9 cellular contexts compared by ENCODE assay signal in the genomic region with DNA sequence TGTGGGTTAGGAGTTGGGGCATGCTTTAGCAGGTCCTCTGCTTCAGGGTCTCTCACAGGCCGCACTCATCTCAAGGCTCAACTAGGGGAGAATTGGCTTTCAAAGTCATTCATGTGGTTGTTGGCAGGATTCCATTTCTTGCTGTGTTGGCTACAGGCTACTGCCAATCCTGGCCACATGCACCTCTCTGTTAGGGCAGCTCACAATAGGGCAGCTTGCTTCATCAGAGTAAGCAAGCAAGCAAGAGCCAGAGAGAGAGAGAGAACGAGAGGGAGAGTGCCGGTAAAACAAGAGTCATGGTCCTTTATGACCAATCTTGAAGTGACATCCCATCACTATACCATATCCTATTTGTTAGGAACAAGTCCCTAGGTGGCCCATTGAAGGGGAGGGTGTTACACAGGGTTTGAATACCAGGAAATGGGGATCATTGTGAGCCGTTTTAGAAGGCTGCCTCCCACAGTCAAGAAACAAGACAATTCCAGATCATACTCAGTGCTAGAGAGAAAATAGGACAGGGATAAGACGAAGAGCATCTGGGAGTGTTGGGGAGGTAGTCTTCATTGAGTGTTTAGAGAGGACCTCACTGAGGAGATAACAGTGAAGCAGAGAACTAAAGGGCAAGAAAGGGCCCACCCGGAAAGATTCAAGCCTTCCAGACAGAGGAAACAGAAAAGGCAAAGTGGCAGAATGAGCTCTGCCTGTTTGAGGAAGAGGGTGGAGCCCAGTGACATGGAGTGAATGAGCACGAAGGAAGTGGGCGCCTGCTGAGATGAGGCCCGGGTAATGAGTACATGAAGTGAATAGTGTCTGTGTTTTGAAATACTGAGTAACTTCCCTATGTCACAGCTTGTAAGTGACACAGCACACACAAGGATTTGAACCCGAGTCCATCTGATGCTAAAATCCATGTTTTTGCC. TPM values are rescaled to one million over a fixed set of nuclear protein-coding genes. Genes with fewer than 3 reads are reported as not detected.
DNase-seq lines count a peak whose midpoint lies in the region; TF ChIP-seq lines count a peak whose summit lies in the region.
"Had no signal": no experiment of that assay in that cellular context is flagged by ENCODE, and none has a peak within 500 bp of the region (broad histone marks: within the 10 kb centered on the region; RNA-seq: fewer than 3 reads in every experiment).

No MANE protein-coding gene starts in this region.

- H3K4me3 ChIP-seq in CD4-positive, alpha-beta memory T cell (ENCODE audit: low read length in 2 of 2) = no peak overlapping the region
- H3K4me3 ChIP-seq in Peyer's patch = no peak overlapping the region
- H3K4me3 ChIP-seq in Caco-2 (ENCODE audit: low read depth, low read length) = no peak overlapping the region

- H3K4me1 ChIP-seq in CD4-positive, alpha-beta memory T cell (ENCODE audit: insufficient read depth, low read length) = peaks cover 19% of the 10 kb centered on the region
- H3K4me1 ChIP-seq in Peyer's patch (no peaks in the 10 kb centered on the region), Caco-2 (no peaks in the 10 kb centered on the region)

- peak overlapping the region; percentile 11 to 83 (median 68) for H3K27ac Mint-ChIP-seq in CD4-positive, alpha-beta memory T cell
- H3K27ac Mint-ChIP-seq in activated naive CD4-positive, alpha-beta T cell treated with anti-CD3 and anti-CD28 coated beads for 36 hours = peak overlapping the region; percentile 85
- no peak overlapping the region for H3K27ac Mint-ChIP-seq in Caco-2 (ENCODE audit: unreplicated experiment)

- no peak overlapping the region for H3K27ac ChIP-seq in CD4-positive, alpha-beta memory T cell (ENCODE audit: low read depth, low read length)
- H3K27ac ChIP-seq in Peyer's patch = peak overlapping the region in 3 of 4 donors; percentile 36 to 46 (median 43)
- H3K27ac ChIP-seq: VCaP had no signal

- TF ChIP-seq POLR2A in Peyer's patch (IDR thresholded peaks at IDR 0.05) = no peak

- intact Hi-C loops in CD4-positive, alpha-beta memory T cell (cut with micrococcal nuclease) = no loop called here
- intact Hi-C loops in activated naive CD4-positive, alpha-beta T cell treated with anti-CD3 and anti-CD28 coated beads for 36 hours (cut with micrococcal nuclease) = loop anchor here (1.0 to 5.0 kb wide), 5 partner anchors 33 to 536 kb away; a partner anchor contains a TSS
- intact Hi-C loops in Caco-2 (cut with micrococcal nuclease; ENCODE audit: unreplicated experiment) = no loop called here

- CTCF ChIA-PET in CD4-positive, alpha-beta memory T cell (lab: Charles Lee; ENCODE audit: partially characterized antibody) = interaction anchor here (0.8 to 6.4 kb wide), 6 partner anchors 8 to 523 kb away, joined by 3 to 40 read pairs (median 8); no protein-coding TSS in a partner anchor
- CTCF ChIA-PET in activated naive CD4-positive, alpha-beta T cell treated with anti-CD3 and anti-CD28 coated beads for 36 hours (lab: Charles Lee) = interaction anchor here (0.5 to 6.5 kb wide), 12 partner anchors 8 to 565 kb away, joined by 3 to 49 read pairs (median 4); a partner anchor contains a TSS
- CTCF ChIA-PET in Caco-2 (lab: Charles Lee) = no interaction called here

- H3K4me1 Mint-ChIP-seq in CD4-positive, alpha-beta memory T cell = peaks cover 20 to 33% (median 23%) of the 10 kb centered on the region in 4 donors
- H3K4me1 Mint-ChIP-seq in activated naive CD4-positive, alpha-beta T cell treated with anti-CD3 and anti-CD28 coated beads for 36 hours (ENCODE audit: low read depth) = peaks cover 33% of the 10 kb centered on the region
- no peaks in the 10 kb centered on the region for H3K4me1 Mint-ChIP-seq in Caco-2 (ENCODE audit: low read depth, unreplicated experiment)

- H3K27me3 ChIP-seq in CD4-positive, alpha-beta memory T cell (ENCODE audit: insufficient read depth, low read length) = no peaks in the 10 kb centered on the region
- H3K27me3 ChIP-seq in Peyer's patch (no peaks in the 10 kb centered on the region), Caco-2 (replicated peaks; ENCODE audit: control insufficient read depth, insufficient read depth, low read length) (no peaks in the 10 kb centered on the region)

- no peaks in the 10 kb centered on the region for H3K36me3 Mint-ChIP-seq in CD4-positive, alpha-beta memory T cell
- no peaks in the 10 kb centered on the region for H3K36me3 Mint-ChIP-seq in activated naive CD4-positive, alpha-beta T cell treated with anti-CD3 and anti-CD28 coated beads for 36 hours (ENCODE audit: low read depth)
- no peaks in the 10 kb centered on the region for H3K36me3 Mint-ChIP-seq in Caco-2 (ENCODE audit: insufficient read depth, unreplicated experiment)

- H3K9me3 ChIP-seq in CD4-positive, alpha-beta memory T cell (ENCODE audit: control insufficient read depth in 1 of 2, low read length in 2 of 2) = no peaks in the 10 kb centered on the region
- H3K9me3 ChIP-seq in Peyer's patch (no peaks in the 10 kb centered on the region), Caco-2 (no peaks in the 10 kb centered on the region)

- no peak for TF ChIP-seq CTCF in Peyer's patch (IDR thresholded peaks at IDR 0.05)
- TF ChIP-seq CTCF in Caco-2 (IDR thresholded peaks at IDR 0.05; ENCODE audit: insufficient read depth in 1 of 2, low read depth in 1 of 2, low read length in 1 of 2, severe bottlenecking in 1 of 2, unreplicated experiment in 1 of 2) = no peak

- POLR2A ChIA-PET in CD4-positive, alpha-beta memory T cell (lab: Charles Lee; ENCODE audit: partially characterized antibody) = interaction anchor here (1.0 to 1.9 kb wide), 3 partner anchors 8 to 122 kb away, joined by 3 to 5 read pairs (median 4); no protein-coding TSS in a partner anchor
- POLR2A ChIA-PET in Caco-2 (lab: Charles Lee) = no interaction called here

- H3K9me3 Mint-ChIP-seq in CD4-positive, alpha-beta memory T cell = no peaks in the 10 kb centered on the region
- no peaks in the 10 kb centered on the region for H3K9me3 Mint-ChIP-seq in activated naive CD4-positive, alpha-beta T cell treated with anti-CD3 and anti-CD28 coated beads for 36 hours
- H3K9me3 Mint-ChIP-seq in Caco-2 (ENCODE audit: unreplicated experiment) = no peaks in the 10 kb centered on the region

- H3K4me3 Mint-ChIP-seq in CD4-positive, alpha-beta memory T cell = peak overlapping the region in 7 of 8 donors; percentile 13 to 76 (median 60)
- peak overlapping the region; percentile 7 for H3K4me3 Mint-ChIP-seq in activated naive CD4-positive, alpha-beta T cell treated with anti-CD3 and anti-CD28 coated beads for 36 hours
- no peak overlapping the region for H3K4me3 Mint-ChIP-seq in Caco-2 (ENCODE audit: unreplicated experiment)

- no TSS peak for BruUV-seq in Caco-2 (replicated peaks; lab: Mats Ljungman, UMichigan)

- DNase-seq in CD4-positive, alpha-beta memory T cell = peak; percentile 39 to 51 (median 46)
- DNase-seq in Peyer's patch (peak in 2 of 3 donors; percentile 51 to 66), kidney tubule cell (ENCODE audit: low spot score) (peak; percentile 47), NCI-H2171 treated with DMSO at 0.1 percent for 48 hours (lab: John Stamatoyannopoulos, UW) (no peak), Caco-2 (no peak), NCI-H2227 treated with DMSO at 0.1 percent for 48 hours (lab: John Stamatoyannopoulos, UW) (no peak)
- peak; percentile 83 for DNase-seq in activated naive CD4-positive, alpha-beta T cell treated with anti-CD3 and anti-CD28 coated beads for 36 hours
- DNase-seq in stimulated activated CD8-positive, alpha-beta memory T cell treated with anti-CD3 and anti-CD28 coated beads, Interleukin-4, amount 100 ng/mL, for 48 hours = peak; percentile 59

- H3K27me3 Mint-ChIP-seq in CD4-positive, alpha-beta memory T cell = peaks cover 0 to 3% of the 10 kb centered on the region in 2 donors
- H3K27me3 Mint-ChIP-seq in activated naive CD4-positive, alpha-beta T cell treated with anti-CD3 and anti-CD28 coated beads for 36 hours (ENCODE audit: low read depth) = no peaks in the 10 kb centered on the region
- no peaks in the 10 kb centered on the region for H3K27me3 Mint-ChIP-seq in Caco-2 (ENCODE audit: insufficient read depth, unreplicated experiment)

- no peaks in the 10 kb centered on the region for H3K36me3 ChIP-seq in CD4-positive, alpha-beta memory T cell (ENCODE audit: insufficient read depth, low read length)
- H3K36me3 ChIP-seq in Peyer's patch = no peaks in the 10 kb centered on the region
- no peaks in the 10 kb centered on the region for H3K36me3 ChIP-seq in Caco-2 (ENCODE audit: control insufficient read depth, insufficient read depth, low read length)

RNA-seq across cellular contexts. Expression of a gene that starts 32.8 kb away (rescaled TPM):
- 1 to 10 TPM; 3.5 to 3.9 TPM for total RNA-seq in CD4-positive, alpha-beta memory T cell
- polyA plus RNA-seq in CD4-positive, alpha-beta memory T cell = 1 to 10 TPM; 1.3 to 3.0 TPM
- total RNA-seq in Peyer's patch (10 to 100 TPM in 2 of 4 donors, 1 to 10 TPM in 2; 4.7 to 13.8 (median 9.4) TPM), Caco-2 (2022) (7.8 and 11.0 TPM in 2 replicates)
- total RNA-seq in activated naive CD4-positive, alpha-beta T cell treated with anti-CD3 and anti-CD28 coated beads for 36 hours = 1 to 10 TPM; 1.5 to 2.6 TPM

Comparison
In these comparisons a context has a peak if more than half of its experiments do, and no peak if none do; other contexts are left out.
1. DNase-seq: peak in CD4-positive, alpha-beta memory T cell (5 of 5), Peyer's patch (2 of 3), activated naive CD4-positive, alpha-beta T cell treated with anti-CD3 and anti-CD28 coated beads for 36 hours (single experiment), kidney tubule cell (single experiment) and stimulated activated CD8-positive, alpha-beta memory T cell treated with anti-CD3 and anti-CD28 coated beads, Interleukin-4, amount 100 ng/mL, for 48 hours (single experiment); none in NCI-H2171 treated with DMSO at 0.1 percent for 48 hours (single experiment), Caco-2 (0 of 2) and NCI-H2227 treated with DMSO at 0.1 percent for 48 hours (single experiment).